Comparison of ENCODE assay signal across 24 cellular contexts in the genomic region with DNA sequence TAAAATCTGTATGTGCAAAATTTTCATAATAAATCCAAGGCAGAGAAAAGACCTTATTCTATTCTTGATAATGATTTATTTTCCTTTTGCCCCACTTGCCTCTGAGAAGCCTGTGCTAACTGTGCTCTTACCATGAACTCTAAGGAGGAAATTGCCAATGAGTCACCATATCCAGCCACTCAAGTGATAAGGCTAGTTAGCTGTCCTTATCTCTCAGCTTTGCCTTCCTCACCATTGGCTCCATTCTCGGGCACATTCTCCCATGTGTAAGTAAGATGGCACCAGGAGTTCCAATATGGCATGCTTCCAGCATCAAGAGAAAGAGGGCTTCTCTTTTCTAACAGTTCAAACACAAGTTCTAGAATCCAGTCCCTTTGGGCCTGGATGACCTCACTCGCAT.
DNase-seq lines count a peak whose midpoint lies in the region; ATAC-seq, FAIRE-seq and TF ChIP-seq lines count a peak whose summit lies in the region.
"Had no signal": no experiment of that assay in that cellular context is flagged by ENCODE, and none has a peak within 500 bp of the region (broad histone marks: within the 10 kb centered on the region; RNA-seq: fewer than 3 reads in every experiment).

No MANE protein-coding gene starts in this region.

- H3K36me3 ChIP-seq in HepG2 (replicated peaks in 1 of 2; ENCODE audit: control insufficient read depth in 1 of 2, insufficient read depth in 2 of 2, low read length in 2 of 2): no peaks in the 10 kb centered on the region
- H3K36me3 ChIP-seq in right lobe of liver: no peaks in the 10 kb centered on the region
- H3K36me3 ChIP-seq in MG63: no peaks in the 10 kb centered on the region

- intact Hi-C loops in HepG2 (cut with micrococcal nuclease; ENCODE audit: unreplicated experiment): no loop called here
- intact Hi-C loops in right lobe of liver (cut with DNase I): no loop called here
- intact Hi-C loops in left colon (cut with DNase I, micrococcal nuclease): no loop called here
- intact Hi-C loops in left cardiac atrium (cut with DNase I): no loop called here

- TF ChIP-seq POLR2A in HepG2 (IDR thresholded peaks at IDR 0.05; ENCODE audit: insufficient read depth in 1 of 2, low read depth in 2 of 2, low read length in 2 of 2) (no peak), right lobe of liver (IDR thresholded peaks at IDR 0.05) (no peak)

- CTCF ChIA-PET in HepG2 (lab: Yijun Ruan, JAX; ENCODE audit: low intra/inter-chr PET ratio, low total read pairs): no interaction called here

- H3K27me3 ChIP-seq in HepG2 (ENCODE audit: control insufficient read depth in 1 of 2, insufficient read depth in 2 of 2, low read length in 2 of 2) (no peaks in the 10 kb centered on the region), right lobe of liver (no peaks in the 10 kb centered on the region), MG63 (no peaks in the 10 kb centered on the region)

- no peak overlapping the region for H2AFZ ChIP-seq in HepG2 (ENCODE audit: low read length)
- H2AFZ ChIP-seq: PC-9 had no signal

- no peak for DNase-seq in HepG2 (ENCODE audit: low spot score)
- no peak for DNase-seq in right lobe of liver
- DNase-seq in epithelial cell of esophagus (ENCODE audit: low read depth): peak; percentile 39
- DNase-seq in left colon: no peak
- DNase-seq in stimulated activated naive CD4-positive, alpha-beta T cell treated with Interleukin-2 at 50 U/mL for 16 hours (lab: John Stamatoyannopoulos, UW): no peak
- DNase-seq in superior temporal gyrus (ENCODE audit: extremely low spot score): no peak
- DNase-seq in left cardiac atrium: no peak
- DNase-seq in MG63: no peak
- DNase-seq: 8988T; CD8-positive, alpha-beta memory T cell; DMS79; NCI-H1092 treated with DMSO at 0.1 percent for 48 hours; NCI-H1436 treated with DMSO at 0.1 percent for 48 hours; NCI-H2029; NCI-H226; NCI-H510A treated with DMSO at 0.1 percent for 48 hours; NCI-H748 treated with DMSO at 0.1 percent for 48 hours; PC-9; SIG-M5; SK-N-SH had no signal

- H3K4me2 ChIP-seq in HepG2 (ENCODE audit: low read depth, low read length): no peak overlapping the region
- H3K4me2 ChIP-seq: PC-9, SK-N-SH had no signal

- 91% methylated on average over 2 of the region's 2 CpGs for WGBS in HepG2 (ENCODE audit: low lambda C conversion rate)
- 71% methylated on average over 2 of the region's 2 CpGs for WGBS in right lobe of liver (ENCODE audit: insufficient coverage, low coverage, low lambda C conversion rate, missing lambda C conversion rate)

- H3K79me2 ChIP-seq in HepG2 (ENCODE audit: insufficient read depth, low read length): no peaks in the 10 kb centered on the region

- TF ChIP-seq EP300 in HepG2 (IDR thresholded peaks at IDR 0.05; ENCODE audit: low read depth in 2 of 2, low read length in 2 of 2): no peak
- TF ChIP-seq EP300 in HepG2 (CRISPR knock-in tag; IDR thresholded peaks at IDR 0.05; ENCODE audit: borderline replicate concordance): no peak

- H3K4me1 ChIP-seq in HepG2 (ENCODE audit: insufficient read depth, low read length): peaks cover 32% of the 10 kb centered on the region
- H3K4me1 ChIP-seq in right lobe of liver: peaks cover 0 to 25% (median 8%) of the 10 kb centered on the region in 4 donors

- POLR2A ChIA-PET in HepG2 (lab: Yijun Ruan, JAX): no interaction called here

- H3K27ac ChIP-seq in HepG2 (ENCODE audit: extremely low read length, insufficient read depth, low read length) (no peak overlapping the region), right lobe of liver (no peak overlapping the region)
- H3K27ac ChIP-seq: C4-2B, PC-9 had no signal

- TF ChIP-seq RAD21 in HepG2 (CRISPR knock-in tag; IDR thresholded peaks at IDR 0.05): no peak

- H3K9ac ChIP-seq in HepG2 (ENCODE audit: insufficient read depth, low read depth, low read length): no peak overlapping the region
- H3K9ac ChIP-seq: SK-N-SH had no signal

- ATAC-seq in HepG2 (no peak), right lobe of liver (no peak), left colon (peak; percentile 59), left cardiac atrium (no peak)
- ATAC-seq: K562 had no signal

- H3K4me3 ChIP-seq in HepG2 (replicated peaks in 1 of 3; ENCODE audit: insufficient read depth in 1 of 3, low read depth in 2 of 3, low read length in 3 of 3) (no peak overlapping the region), right lobe of liver (no peak overlapping the region), epithelial cell of esophagus (ENCODE audit: low read length) (no peak overlapping the region), MG63 (no peak overlapping the region)
- H3K4me3 ChIP-seq: K562, PC-9 had no signal

- TF ChIP-seq CTCF in HepG2 (CRISPR knock-in tag; IDR thresholded peaks at IDR 0.05) (no peak), right lobe of liver (IDR thresholded peaks at IDR 0.05) (no peak), epithelial cell of esophagus (IDR thresholded peaks at IDR 0.05; ENCODE audit: insufficient read depth, low read depth, low read length, missing control alignments) (no peak)

- in situ Hi-C loops in HepG2 (cut with HindIII; ENCODE audit: extremely low pct_ligation_motif_present, low pct_unique_long_range_greater_than_20kb): no loop called here

- FAIRE-seq in HepG2 (lab: Jason Lieb, UNC): no peak
- FAIRE-seq: D721Med, H54, K562 had no signal

- H4K20me1 ChIP-seq in HepG2 (ENCODE audit: insufficient read depth, low read length): no peaks in the 10 kb centered on the region

- no TSS peak for BruUV-seq in HepG2 (replicated peaks; lab: Mats Ljungman, UMichigan)

- no peaks in the 10 kb centered on the region for H3K9me3 ChIP-seq in HepG2 (ENCODE audit: low read length)
- H3K9me3 ChIP-seq in right lobe of liver: no peaks in the 10 kb centered on the region
- no peaks in the 10 kb centered on the region for H3K9me3 ChIP-seq in MG63
- H3K9me3 ChIP-seq: SK-N-SH had no signal

TF ChIP-seq in HepG2, 621 proteins besides CTCF, POLR2A, EP300 and RAD21:
- TF ChIP-seq SP140L (CRISPR knock-in tag; IDR thresholded peaks at IDR 0.05; ENCODE audit: borderline replicate concordance) (no peak), ZNF644 (CRISPR knock-in tag; IDR thresholded peaks at IDR 0.05; ENCODE audit: low read depth) (peak; percentile 66; the same call in 1 of the 2 replicates), FOSL1 (CRISPR knock-in tag; IDR thresholded peaks at IDR 0.05; ENCODE audit: borderline replicate concordance) (0 out of 2 replicates have a peak, but pooled peaks have one; percentile 7)
